In genomic region chr3:158672293-158673176, GRCh38 we compare ENCODE assay signal across 8 cellular contexts. TPM values are rescaled to one million over a fixed set of nuclear protein-coding genes. Genes with fewer than 3 reads are reported as not detected.
DNase-seq lines count a peak whose midpoint lies in the region; ATAC-seq, FAIRE-seq and TF ChIP-seq lines count a peak whose summit lies in the region.

A gene with protein sequence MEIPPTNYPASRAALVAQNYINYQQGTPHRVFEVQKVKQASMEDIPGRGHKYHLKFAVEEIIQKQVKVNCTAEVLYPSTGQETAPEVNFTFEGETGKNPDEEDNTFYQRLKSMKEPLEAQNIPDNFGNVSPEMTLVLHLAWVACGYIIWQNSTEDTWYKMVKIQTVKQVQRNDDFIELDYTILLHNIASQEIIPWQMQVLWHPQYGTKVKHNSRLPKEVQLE (minus strand): TSS chr3:158672648. CDS start chr3:158672478, 170 bp downstream.

- peaks cover 9% of the 10 kb centered on the region for H3K36me3 ChIP-seq in CD8-positive, alpha-beta memory T cell (ENCODE audit: insufficient read depth, low read length)
- H3K36me3 ChIP-seq in kidney (ENCODE audit: control insufficient read depth in 1 of 2, insufficient read depth in 2 of 2, low read length in 2 of 2) (peaks cover 4 to 5% of the 10 kb centered on the region in 2 donors), SJCRH30 (peaks cover 3% of the 10 kb centered on the region; the same call in 1 of the 2 replicates)

- DNase-seq in CD8-positive, alpha-beta memory T cell: peak; percentile 69 to 82 (median 76)
- DNase-seq in HS-5 (ENCODE audit: low read depth): peak; percentile 19
- peak; percentile 71 to 72 for DNase-seq in activated CD4-positive, alpha-beta T cell treated with anti-CD3 and anti-CD28 coated beads for 4 hours
- DNase-seq in kidney: peak; percentile 95
- DNase-seq in stimulated activated CD4-positive, alpha-beta T cell treated with anti-CD3 and anti-CD28 coated beads, Interleukin-15, amount 100 ng/mL, for 48 hours (ENCODE audit: low read depth in 2 of 2): peak; percentile 71 to 78
- no peak for DNase-seq in SJCRH30

- POLR2A ChIA-PET in CD8-positive, alpha-beta memory T cell (lab: Charles Lee): no interaction called here

- H3K36me3 Mint-ChIP-seq in CD8-positive, alpha-beta memory T cell: peaks cover 0 to 50% (median 6%) of the 10 kb centered on the region in 3 donors

- no peaks in the 10 kb centered on the region for H3K27me3 ChIP-seq in CD8-positive, alpha-beta memory T cell (ENCODE audit: insufficient read depth, low read length, poor library complexity, severe bottlenecking)
- no peaks in the 10 kb centered on the region for H3K27me3 ChIP-seq in SJCRH30

- peak within 1 kb of the TSS; percentile 70 for H3K9ac ChIP-seq in kidney (ENCODE audit: low read length in 2 of 2)

- H3K4me1 ChIP-seq in CD8-positive, alpha-beta memory T cell (ENCODE audit: insufficient read depth, low read length): peaks cover 11% of the 10 kb centered on the region
- H3K4me1 ChIP-seq in kidney (ENCODE audit: control insufficient read depth in 1 of 2, insufficient read depth in 1 of 2, low read depth in 1 of 2, low read length in 2 of 2) (peaks cover 5 to 10% of the 10 kb centered on the region in 2 donors), SJCRH30 (no peaks in the 10 kb centered on the region)

- peak within 1 kb of the TSS; percentile 72 for H3K4me3 ChIP-seq in CD8-positive, alpha-beta memory T cell (ENCODE audit: low read length)
- H3K4me3 ChIP-seq in kidney (ENCODE audit: low read length in 2 of 2) (peak within 1 kb of the TSS; percentile 71 to 74), SJCRH30 (no peak within 1 kb of the TSS)

- FAIRE-seq in kidney (lab: Jason Lieb, UNC): peak; percentile 73

- intact Hi-C loops in kidney (cut with DNase I): no loop called here

- H3K4me1 Mint-ChIP-seq in CD8-positive, alpha-beta memory T cell: peaks cover 24 to 34% (median 32%) of the 10 kb centered on the region in 3 donors

- H3K27ac ChIP-seq in CD8-positive, alpha-beta memory T cell (ENCODE audit: low read depth, low read length): peak within 1 kb of the TSS; percentile 2
- peak within 1 kb of the TSS; percentile 54 for H3K27ac ChIP-seq in cingulate gyrus (ENCODE audit: low read depth, low read length)
- peak within 1 kb of the TSS; percentile 37 to 82 for H3K27ac ChIP-seq in kidney (ENCODE audit: low read depth in 2 of 2, low read length in 2 of 2)
- H3K27ac ChIP-seq in SJCRH30: no peak within 1 kb of the TSS

- peak within 1 kb of the TSS; percentile 65 to 96 (median 92) for H3K27ac Mint-ChIP-seq in CD8-positive, alpha-beta memory T cell

- CTCF ChIA-PET in CD8-positive, alpha-beta memory T cell (lab: Charles Lee): interaction anchor here (1.0 to 1.8 kb wide), 3 partner anchors 11 to 28 kb away, joined by 6 to 7 read pairs (median 7); partner anchors contain the start of gene GFM1

- peak within 1 kb of the TSS; percentile 88 to 98 (median 93) for H3K4me3 Mint-ChIP-seq in CD8-positive, alpha-beta memory T cell

- no peaks in the 10 kb centered on the region for H3K9me3 ChIP-seq in CD8-positive, alpha-beta memory T cell (ENCODE audit: low read length)
- H3K9me3 ChIP-seq in kidney (ENCODE audit: control insufficient read depth in 1 of 2, low read length in 2 of 2) (no peaks in the 10 kb centered on the region), SJCRH30 (replicated peaks) (no peaks in the 10 kb centered on the region)

- ATAC-seq in GM19468 (IDR thresholded peaks at IDR 0.05; ENCODE audit: extremely low read depth, unreplicated experiment): peak; percentile 100

- no peaks in the 10 kb centered on the region for H3K9me3 Mint-ChIP-seq in CD8-positive, alpha-beta memory T cell

- no peaks in the 10 kb centered on the region for H3K27me3 Mint-ChIP-seq in CD8-positive, alpha-beta memory T cell

- peak; percentile 63 for TF ChIP-seq CTCF in kidney (IDR thresholded peaks at IDR 0.05; ENCODE audit: borderline replicate concordance, extremely low read depth, insufficient read depth)

RNA-seq across cellular contexts. Expression of the gene that starts here (rescaled TPM):
- 1 to 10 TPM; 4.7 to 5.3 TPM for total RNA-seq in CD8-positive, alpha-beta memory T cell
- 10.7 TPM for polyA plus RNA-seq in CD8-positive, alpha-beta memory T cell
- 20.6 TPM for total RNA-seq in kidney
- 21.6 TPM for polyA plus RNA-seq in kidney (ENCODE audit: insufficient read depth, low read depth, low replicate concordance)
- total RNA-seq in SJCRH30 (2014; rRNA removed; shearing (Covaris generic)): not detected in 2 replicates

Comparison
In these comparisons a context has a peak if more than half of its experiments do, and no peak if none do; other contexts are left out.
1. DNase-seq: peak in CD8-positive, alpha-beta memory T cell (5 of 5), HS-5 (single experiment), activated CD4-positive, alpha-beta T cell treated with anti-CD3 and anti-CD28 coated beads for 4 hours (2 of 2), kidney (single experiment) and stimulated activated CD4-positive, alpha-beta T cell treated with anti-CD3 and anti-CD28 coated beads, Interleukin-15, amount 100 ng/mL, for 48 hours (2 of 2); none in SJCRH30 (0 of 2).